ENCODE assay signal across 8 cellular contexts in genomic region chr9:128159784-128160602, GRCh38. TPM values are rescaled to one million over a fixed set of nuclear protein-coding genes. Genes with fewer than 3 reads are reported as not detected.
DNase-seq lines count a peak whose midpoint lies in the region; ATAC-seq and TF ChIP-seq lines count a peak whose summit lies in the region.

Gene BBLN (plus strand): TSS chr9:128160265. CDS start chr9:128160408, 143 bp downstream.

- peaks cover 15% of the 10 kb centered on the region for H3K36me3 Mint-ChIP-seq in mesothelial cell of epicardium

- no peaks in the 10 kb centered on the region for H3K79me2 ChIP-seq in OCI-LY1 (ENCODE audit: insufficient read depth, low read length)

- H3K36me3 ChIP-seq in OCI-LY1 (ENCODE audit: insufficient read depth, low read length), result peaks cover 25% of the 10 kb centered on the region

- H3K9me3 Mint-ChIP-seq in mesothelial cell of epicardium, result no peaks in the 10 kb centered on the region

- TF ChIP-seq CTCF in OCI-LY1 (IDR thresholded peaks at IDR 0.05; ENCODE audit: low read length) (no peak), mesothelial cell of epicardium (IDR thresholded peaks at IDR 0.05; ENCODE audit: unreplicated experiment) (no peak)

- H3K9me2 ChIP-seq in OCI-LY1 (ENCODE audit: low read depth, low read length), result no peaks in the 10 kb centered on the region

- no peaks in the 10 kb centered on the region for H3K27me3 Mint-ChIP-seq in mesothelial cell of epicardium (ENCODE audit: low read depth)

- ATAC-seq in GM21381 (IDR thresholded peaks at IDR 0.05; ENCODE audit: unreplicated experiment), result peak; percentile 72

- DNase-seq in CMK (ENCODE audit: low read depth) (peak; percentile 78), HuH-7 (ENCODE audit: low spot score) (peak; percentile 99), mesothelial cell of epicardium (ENCODE audit: low spot score in 2 of 2, unreplicated experiment in 2 of 2) (peak; percentile 94 to 96)
- peak; percentile 91 for DNase-seq in activated CD8-positive, alpha-beta memory T cell treated with anti-CD3 and anti-CD28 coated beads, Interleukin-2, amount 50 U/mL, for 4 hours
- peak; percentile 83 to 88 for DNase-seq in stimulated activated CD8-positive, alpha-beta memory T cell treated with anti-CD3 and anti-CD28 coated beads, Interleukin-15, amount 100 ng/mL, for 4 hours (ENCODE audit: low read depth in 2 of 2)

- peak within 1 kb of the TSS; percentile 90 for H2AFZ ChIP-seq in OCI-LY1 (ENCODE audit: low read length)

- in situ Hi-C loops in endometrial microvascular endothelial cells (cut with HindIII; ENCODE audit: inconsistent ontology term, low pct_unique_long_range_greater_than_20kb, low sequenced_read_pairs), result no loop called here

- H3K4me3 Mint-ChIP-seq in mesothelial cell of epicardium, result peak within 1 kb of the TSS; percentile 70

- no peaks in the 10 kb centered on the region for H3F3A ChIP-seq in OCI-LY1 (ENCODE audit: insufficient read depth, low read length)

- peak within 1 kb of the TSS; percentile 2 for H3K27ac ChIP-seq in OCI-LY1 (ENCODE audit: low read depth, low read length, poor library complexity, severe bottlenecking)

- H3K4me1 ChIP-seq in OCI-LY1 (ENCODE audit: insufficient read depth, low read length, severe bottlenecking), result peaks cover 15% of the 10 kb centered on the region

- peaks cover 4% of the 10 kb centered on the region for H3K4me1 Mint-ChIP-seq in mesothelial cell of epicardium

- H3K4me2 ChIP-seq in OCI-LY1 (ENCODE audit: low read length), result peak within 1 kb of the TSS; percentile 80

- H3K9ac ChIP-seq in OCI-LY1 (ENCODE audit: low read length), result peak within 1 kb of the TSS; percentile 85

- no peaks in the 10 kb centered on the region for H3K9me3 ChIP-seq in OCI-LY1 (ENCODE audit: low read length)

- H4K20me1 ChIP-seq in OCI-LY1 (ENCODE audit: insufficient read depth, low read length), result no peaks in the 10 kb centered on the region

- peak within 1 kb of the TSS; percentile 76 for H3K27ac Mint-ChIP-seq in mesothelial cell of epicardium

- peaks cover 8% of the 10 kb centered on the region; the same call in 1 of the 2 replicates for H3K27me3 ChIP-seq in OCI-LY1 (ENCODE audit: insufficient read depth, low read length)

- H3K4me3 ChIP-seq in OCI-LY1 (ENCODE audit: low read depth, low read length, poor library complexity, severe bottlenecking), result peak within 1 kb of the TSS; percentile 89

RNA-seq across cellular contexts. Expression of gene BBLN, which starts in this region (rescaled TPM):
- total RNA-seq in endometrial microvascular endothelial cells (ENCODE audit: inconsistent ontology term) (151 TPM), mesothelial cell of epicardium (60.7 to 64.4 TPM (median 63.1 TPM) in 3 replicates)

Comparison
In these comparisons a context has a peak if more than half of its experiments do, and no peak if none do; other contexts are left out.
1. Peak in every context shown above with its lines: DNase-seq, ATAC-seq, H3K4me3 ChIP-seq and H3K27ac ChIP-seq.